In the genomic region with DNA sequence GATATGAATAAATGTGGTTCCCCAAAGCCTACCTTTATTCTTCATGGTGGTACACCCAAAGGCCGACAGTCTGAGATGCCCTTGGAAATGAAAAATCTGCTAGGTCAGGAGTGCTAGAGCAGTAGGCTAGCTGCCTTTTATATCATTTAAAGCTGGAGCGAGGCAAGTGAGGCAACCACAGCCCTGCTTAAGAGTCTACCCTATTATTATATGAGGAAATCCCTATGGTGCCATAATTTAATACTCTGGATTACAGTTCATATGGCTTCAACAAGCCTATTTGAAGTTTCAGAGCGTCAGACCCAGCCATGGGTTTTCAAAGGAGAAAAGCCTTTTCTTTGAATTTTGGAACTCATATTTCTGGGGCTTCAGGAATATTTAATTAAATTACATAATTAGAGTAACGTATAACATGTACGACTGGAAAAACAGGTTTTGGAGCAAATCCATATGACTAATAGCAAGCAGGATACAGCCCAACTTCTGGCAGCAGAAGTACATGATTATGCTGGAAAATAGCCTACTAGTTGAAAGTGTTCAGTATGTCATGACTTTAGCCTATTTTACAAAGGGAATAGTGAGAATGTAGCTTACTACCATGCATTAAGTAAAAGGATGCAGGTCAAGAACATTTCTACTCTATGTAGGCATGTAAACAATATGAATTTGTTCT, we compare ENCODE assay signal across 2 cellular contexts.
A peak's percentile ranks its signal among the peaks of the same experiment; 100 is the strongest.
TF ChIP-seq lines count a peak whose summit lies in the region.

No MANE protein-coding gene starts in this region.

TF ChIP-seq in HCT116, 20 proteins besides CTCF, POLR2A, EP300 and RAD21:
- TF ChIP-seq ELF1 (IDR thresholded peaks at IDR 0.05; ENCODE audit: borderline replicate concordance, low read depth) (no peak), SIN3A (IDR thresholded peaks at IDR 0.05; ENCODE audit: low read depth) (no peak), CBX3 (IDR thresholded peaks at IDR 0.05; ENCODE audit: low read depth) (0 out of 2 replicates have a peak, but pooled peaks have one; percentile 19), TCF7L2 (IDR thresholded peaks at IDR 0.05; ENCODE audit: borderline replicate concordance, extremely low read depth, insufficient read depth, insufficient read length) (no peak), ZFX (IDR thresholded peaks at IDR 0.05) (no peak), EZH2phosphoT487 (IDR thresholded peaks at IDR 0.05; ENCODE audit: borderline replicate concordance) (no peak), SRF (IDR thresholded peaks at IDR 0.05; ENCODE audit: low read depth) (no peak), FOSL1 (IDR thresholded peaks at IDR 0.05; ENCODE audit: low read depth) (peak; percentile 55; the same call in 1 of the 2 replicates), SP1 (IDR thresholded peaks at IDR 0.05; ENCODE audit: low read depth) (peak; percentile 60; the same call in 1 of the 2 replicates), EZH2 (IDR thresholded peaks at IDR 0.05) (no peak), EGR1 (IDR thresholded peaks at IDR 0.05; ENCODE audit: low read depth) (no peak), JUND (IDR thresholded peaks at IDR 0.05) (peak; percentile 53), CEBPB (IDR thresholded peaks at IDR 0.05; ENCODE audit: low read depth) (no peak; the same call in 1 of the 2 replicates), ZNF274 (IDR thresholded peaks at IDR 0.05; ENCODE audit: low read depth, low read length) (no peak), YY1 (IDR thresholded peaks at IDR 0.05; ENCODE audit: extremely low read depth, insufficient replicate concordance, low read depth, low read length) (no peak), POLR2AphosphoS5 (IDR thresholded peaks at IDR 0.05; ENCODE audit: low read depth, low read length) (no peak)
- TF ChIP-seq, protein P1, sequence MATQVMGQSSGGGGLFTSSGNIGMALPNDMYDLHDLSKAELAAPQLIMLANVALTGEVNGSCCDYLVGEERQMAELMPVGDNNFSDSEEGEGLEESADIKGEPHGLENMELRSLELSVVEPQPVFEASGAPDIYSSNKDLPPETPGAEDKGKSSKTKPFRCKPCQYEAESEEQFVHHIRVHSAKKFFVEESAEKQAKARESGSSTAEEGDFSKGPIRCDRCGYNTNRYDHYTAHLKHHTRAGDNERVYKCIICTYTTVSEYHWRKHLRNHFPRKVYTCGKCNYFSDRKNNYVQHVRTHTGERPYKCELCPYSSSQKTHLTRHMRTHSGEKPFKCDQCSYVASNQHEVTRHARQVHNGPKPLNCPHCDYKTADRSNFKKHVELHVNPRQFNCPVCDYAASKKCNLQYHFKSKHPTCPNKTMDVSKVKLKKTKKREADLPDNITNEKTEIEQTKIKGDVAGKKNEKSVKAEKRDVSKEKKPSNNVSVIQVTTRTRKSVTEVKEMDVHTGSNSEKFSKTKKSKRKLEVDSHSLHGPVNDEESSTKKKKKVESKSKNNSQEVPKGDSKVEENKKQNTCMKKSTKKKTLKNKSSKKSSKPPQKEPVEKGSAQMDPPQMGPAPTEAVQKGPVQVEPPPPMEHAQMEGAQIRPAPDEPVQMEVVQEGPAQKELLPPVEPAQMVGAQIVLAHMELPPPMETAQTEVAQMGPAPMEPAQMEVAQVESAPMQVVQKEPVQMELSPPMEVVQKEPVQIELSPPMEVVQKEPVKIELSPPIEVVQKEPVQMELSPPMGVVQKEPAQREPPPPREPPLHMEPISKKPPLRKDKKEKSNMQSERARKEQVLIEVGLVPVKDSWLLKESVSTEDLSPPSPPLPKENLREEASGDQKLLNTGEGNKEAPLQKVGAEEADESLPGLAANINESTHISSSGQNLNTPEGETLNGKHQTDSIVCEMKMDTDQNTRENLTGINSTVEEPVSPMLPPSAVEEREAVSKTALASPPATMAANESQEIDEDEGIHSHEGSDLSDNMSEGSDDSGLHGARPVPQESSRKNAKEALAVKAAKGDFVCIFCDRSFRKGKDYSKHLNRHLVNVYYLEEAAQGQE (IDR thresholded peaks at IDR 0.05; ENCODE audit: low read depth) = no peak
- TF ChIP-seq, protein P2, sequence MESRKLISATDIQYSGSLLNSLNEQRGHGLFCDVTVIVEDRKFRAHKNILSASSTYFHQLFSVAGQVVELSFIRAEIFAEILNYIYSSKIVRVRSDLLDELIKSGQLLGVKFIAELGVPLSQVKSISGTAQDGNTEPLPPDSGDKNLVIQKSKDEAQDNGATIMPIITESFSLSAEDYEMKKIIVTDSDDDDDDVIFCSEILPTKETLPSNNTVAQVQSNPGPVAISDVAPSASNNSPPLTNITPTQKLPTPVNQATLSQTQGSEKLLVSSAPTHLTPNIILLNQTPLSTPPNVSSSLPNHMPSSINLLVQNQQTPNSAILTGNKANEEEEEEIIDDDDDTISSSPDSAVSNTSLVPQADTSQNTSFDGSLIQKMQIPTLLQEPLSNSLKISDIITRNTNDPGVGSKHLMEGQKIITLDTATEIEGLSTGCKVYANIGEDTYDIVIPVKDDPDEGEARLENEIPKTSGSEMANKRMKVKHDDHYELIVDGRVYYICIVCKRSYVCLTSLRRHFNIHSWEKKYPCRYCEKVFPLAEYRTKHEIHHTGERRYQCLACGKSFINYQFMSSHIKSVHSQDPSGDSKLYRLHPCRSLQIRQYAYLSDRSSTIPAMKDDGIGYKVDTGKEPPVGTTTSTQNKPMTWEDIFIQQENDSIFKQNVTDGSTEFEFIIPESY (IDR thresholded peaks at IDR 0.05; ENCODE audit: extremely low read depth, insufficient replicate concordance, low read length) = no peak
- TF ChIP-seq, protein P3, sequence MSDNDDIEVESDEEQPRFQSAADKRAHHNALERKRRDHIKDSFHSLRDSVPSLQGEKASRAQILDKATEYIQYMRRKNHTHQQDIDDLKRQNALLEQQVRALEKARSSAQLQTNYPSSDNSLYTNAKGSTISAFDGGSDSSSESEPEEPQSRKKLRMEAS (IDR thresholded peaks at IDR 0.05) = no peak
- TF ChIP-seq, protein P4, sequence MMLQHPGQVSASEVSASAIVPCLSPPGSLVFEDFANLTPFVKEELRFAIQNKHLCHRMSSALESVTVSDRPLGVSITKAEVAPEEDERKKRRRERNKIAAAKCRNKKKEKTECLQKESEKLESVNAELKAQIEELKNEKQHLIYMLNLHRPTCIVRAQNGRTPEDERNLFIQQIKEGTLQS (IDR thresholded peaks at IDR 0.05) = 0 out of 2 replicates have a peak, but pooled peaks have one; percentile 6

TF ChIP-seq in SK-N-SH, 30 proteins besides CTCF, POLR2A, EP300 and RAD21:
- no peak for TF ChIP-seq GABPA (IDR thresholded peaks at IDR 0.05; ENCODE audit: low read depth)
- TF ChIP-seq NRF1 (IDR thresholded peaks at IDR 0.05; ENCODE audit: low read depth, low read length) = no peak
- TF ChIP-seq FOSL2 (IDR thresholded peaks at IDR 0.05; ENCODE audit: borderline replicate concordance, low read depth) = peak; percentile 50; the same call in 1 of the 2 replicates
- TF ChIP-seq NFIC (IDR thresholded peaks at IDR 0.05; ENCODE audit: borderline replicate concordance) = peak; percentile 66
- no peak for TF ChIP-seq EZH2phosphoT487 (IDR thresholded peaks at IDR 0.05; ENCODE audit: borderline replicate concordance, low read depth)
- no peak for TF ChIP-seq CHD2 (IDR thresholded peaks at IDR 0.05; ENCODE audit: low read length, partially characterized antibody)
- no peak for TF ChIP-seq RXRA (IDR thresholded peaks at IDR 0.05; ENCODE audit: borderline replicate concordance, low read depth)
- peak; percentile 25; the same call in 1 of the 2 replicates for TF ChIP-seq JUND (IDR thresholded peaks at IDR 0.05)
- peak; percentile 28; the same call in 1 of the 2 replicates for TF ChIP-seq TCF12 (IDR thresholded peaks at IDR 0.05)
- TF ChIP-seq, protein P5, sequence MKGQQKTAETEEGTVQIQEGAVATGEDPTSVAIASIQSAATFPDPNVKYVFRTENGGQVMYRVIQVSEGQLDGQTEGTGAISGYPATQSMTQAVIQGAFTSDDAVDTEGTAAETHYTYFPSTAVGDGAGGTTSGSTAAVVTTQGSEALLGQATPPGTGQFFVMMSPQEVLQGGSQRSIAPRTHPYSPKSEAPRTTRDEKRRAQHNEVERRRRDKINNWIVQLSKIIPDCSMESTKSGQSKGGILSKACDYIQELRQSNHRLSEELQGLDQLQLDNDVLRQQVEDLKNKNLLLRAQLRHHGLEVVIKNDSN (IDR thresholded peaks at IDR 0.05; ENCODE audit: borderline replicate concordance, low read depth) = no peak
- no peak for TF ChIP-seq YY1 (IDR thresholded peaks at IDR 0.05; ENCODE audit: low read depth)
- TF ChIP-seq, protein P6, sequence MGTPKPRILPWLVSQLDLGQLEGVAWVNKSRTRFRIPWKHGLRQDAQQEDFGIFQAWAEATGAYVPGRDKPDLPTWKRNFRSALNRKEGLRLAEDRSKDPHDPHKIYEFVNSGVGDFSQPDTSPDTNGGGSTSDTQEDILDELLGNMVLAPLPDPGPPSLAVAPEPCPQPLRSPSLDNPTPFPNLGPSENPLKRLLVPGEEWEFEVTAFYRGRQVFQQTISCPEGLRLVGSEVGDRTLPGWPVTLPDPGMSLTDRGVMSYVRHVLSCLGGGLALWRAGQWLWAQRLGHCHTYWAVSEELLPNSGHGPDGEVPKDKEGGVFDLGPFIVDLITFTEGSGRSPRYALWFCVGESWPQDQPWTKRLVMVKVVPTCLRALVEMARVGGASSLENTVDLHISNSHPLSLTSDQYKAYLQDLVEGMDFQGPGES (IDR thresholded peaks at IDR 0.05; ENCODE audit: low read depth, low read length) = no peak
- TF ChIP-seq GATA2 (CRISPR knock-in tag; IDR thresholded peaks at IDR 0.05) = no peak
- no peak for TF ChIP-seq TAF1 (IDR thresholded peaks at IDR 0.05; ENCODE audit: borderline replicate concordance, low read depth, low read length)
- no peak for TF ChIP-seq FOXM1 (IDR thresholded peaks at IDR 0.05; ENCODE audit: low read depth)
- TF ChIP-seq, protein P2 (IDR thresholded peaks at IDR 0.05; ENCODE audit: borderline replicate concordance, low read depth) = no peak
- no peak for TF ChIP-seq SIN3A (IDR thresholded peaks at IDR 0.05; ENCODE audit: borderline replicate concordance, low read depth, low read length)
- no peak for TF ChIP-seq ELF1 (IDR thresholded peaks at IDR 0.05)
- no peak for TF ChIP-seq MXI1 (IDR thresholded peaks at IDR 0.05; ENCODE audit: low read depth, low read length)
- no peak for TF ChIP-seq POLR2AphosphoS5 (IDR thresholded peaks at IDR 0.05; ENCODE audit: low read depth, low read length)
